31 cellular contexts compared by ENCODE assay signal in the genomic region with DNA sequence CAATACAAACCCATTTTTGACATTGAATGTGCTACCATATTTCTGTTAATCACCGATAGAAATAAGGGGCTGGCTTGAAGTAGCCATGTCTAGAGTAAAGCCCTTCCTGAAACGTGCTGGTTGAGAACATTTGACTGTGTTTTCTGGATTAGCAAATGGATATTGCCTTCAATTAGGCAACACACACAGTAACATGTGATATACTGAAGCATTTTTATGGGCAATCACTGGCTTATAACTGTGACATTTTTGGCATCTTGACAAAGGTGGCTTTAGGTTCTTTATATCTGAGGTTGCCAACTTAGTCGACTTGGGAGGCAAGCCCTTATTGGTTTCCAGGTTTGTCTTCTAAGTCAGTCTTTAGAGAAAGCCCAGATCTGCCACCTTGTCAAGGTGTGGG.
DNase-seq lines count a peak whose midpoint lies in the region; ATAC-seq and TF ChIP-seq lines count a peak whose summit lies in the region.
"Had no signal": no experiment of that assay in that cellular context is flagged by ENCODE, and none has a peak within 500 bp of the region (broad histone marks: within the 10 kb centered on the region; RNA-seq: fewer than 3 reads in every experiment).

No MANE protein-coding gene starts in this region.

- POLR2A ChIA-PET in GM10248 (lab: Yijun Ruan, JAX) = no interaction called here

- intact Hi-C loops in left colon (cut with DNase I, micrococcal nuclease) (no loop called here), mucosa of descending colon (cut with DNase I, micrococcal nuclease) (no loop called here)

- in situ Hi-C loops in GM13976 (cut with MboI; ENCODE audit: low sequenced_read_pairs, unreplicated experiment) = no loop called here

- no peak overlapping the region for H3K4me3 ChIP-seq in Loucy (ENCODE audit: low read length, poor library complexity, severe bottlenecking)
- no peak overlapping the region for H3K4me3 ChIP-seq in mucosa of descending colon
- no peak overlapping the region for H3K4me3 ChIP-seq in retinal pigment epithelial cell (ENCODE audit: low read length)
- no peak overlapping the region for H3K4me3 ChIP-seq in foreskin fibroblast (ENCODE audit: low read depth in 1 of 2, low read length in 2 of 2)
- H3K4me3 ChIP-seq: A549; BLaER1; BLaER1 treated with 17β-estradiol and CSF1 and Interleukin-3, amounts not matched to agents 10 nM and 100 nM had no signal

- TF ChIP-seq CTCF in Loucy (conservative IDR thresholded peaks at IDR 0.05; ENCODE audit: low read length) = no peak
- TF ChIP-seq CTCF in mucosa of descending colon (IDR thresholded peaks at IDR 0.05) = no peak
- no peak for TF ChIP-seq CTCF in retinal pigment epithelial cell (conservative IDR thresholded peaks at IDR 0.05; ENCODE audit: low read depth, low read length)
- no peak for TF ChIP-seq CTCF in GM10248 (IDR thresholded peaks at IDR 0.05; ENCODE audit: control extremely low read depth, extremely low read depth, low read depth, missing control alignments)
- TF ChIP-seq CTCF in GM13976 (IDR thresholded peaks at IDR 0.05; ENCODE audit: borderline replicate concordance, control extremely low read depth, extremely low read depth, insufficient read depth, missing control alignments) = no peak
- TF ChIP-seq CTCF in foreskin fibroblast (IDR thresholded peaks at IDR 0.05; ENCODE audit: low read depth, low read length) = no peak

- H3K4me2 ChIP-seq in Loucy (ENCODE audit: low read depth, low read length, poor library complexity, severe bottlenecking) = no peak overlapping the region
- H3K4me2 ChIP-seq: A549 had no signal

- no peaks in the 10 kb centered on the region for H3K79me2 ChIP-seq in Loucy (ENCODE audit: insufficient read depth, low read length)

- peaks cover 11% of the 10 kb centered on the region for H3K4me1 ChIP-seq in Loucy (ENCODE audit: insufficient read depth, low read length, poor library complexity, severe bottlenecking)
- H3K4me1 ChIP-seq in mucosa of descending colon (ENCODE audit: low read depth) = no peaks in the 10 kb centered on the region
- H3K4me1 ChIP-seq: A549, BE2C, Caco-2 had no signal

- H3K9ac ChIP-seq in Loucy (ENCODE audit: low read depth, low read length, poor library complexity, severe bottlenecking) = no peak overlapping the region
- H3K9ac ChIP-seq: BLaER1; BLaER1 treated with 17β-estradiol and CSF1 and Interleukin-3, amounts not matched to agents 10 nM and 100 nM had no signal

- DNase-seq in left colon (no peak), mucosa of descending colon (peak in 1 of 3 donors; percentile 36), retinal pigment epithelial cell (ENCODE audit: low read depth) (peak; percentile 14), GM10248 (ENCODE audit: extremely low spot score) (no peak), GM13976 (ENCODE audit: low spot score) (no peak), foreskin fibroblast (no peak)
- DNase-seq: 8988T; ACHN; AML-193; BE2C; C1 segment of cervical spinal cord; Caco-2; Calu3; CD4-positive, alpha-beta memory T cell; CD4-positive, alpha-beta T cell; CD4-positive, CD25-positive, alpha-beta regulatory T cell; CD8-positive, alpha-beta memory T cell; CD8-positive, alpha-beta T cell; COR-L47; DMS 273 treated with DMSO at 0.1 percent for 48 hours; DMS153; DMS53; DMS79; DMS79 treated with DMSO at 0.1 percent for 48 hours; DND-41; EL had no signal

- H3K27me3 ChIP-seq in Loucy (ENCODE audit: insufficient read depth, low read length, poor library complexity, severe bottlenecking) = no peaks in the 10 kb centered on the region
- H3K27me3 ChIP-seq: BE2C; BLaER1; BLaER1 treated with 17β-estradiol and CSF1 and Interleukin-3, amounts not matched to agents 10 nM and 100 nM had no signal

- H2AFZ ChIP-seq in Loucy (ENCODE audit: low read length) = peak overlapping the region; percentile 36; the same call in 1 of the 2 replicates

- no peaks in the 10 kb centered on the region for H3F3A ChIP-seq in Loucy (ENCODE audit: low read depth)

- H4K20me1 ChIP-seq in Loucy (ENCODE audit: insufficient read depth, low read length, poor library complexity, severe bottlenecking) = no peaks in the 10 kb centered on the region
- H4K20me1 ChIP-seq: BLaER1; BLaER1 treated with 17β-estradiol and CSF1 and Interleukin-3, amounts not matched to agents 10 nM and 100 nM had no signal

- ATAC-seq in left colon = peak; percentile 94
- ATAC-seq in mucosa of descending colon = peak; percentile 74
- no peak for ATAC-seq in GM18502 (IDR thresholded peaks at IDR 0.05; ENCODE audit: poor library complexity, unreplicated experiment)
- ATAC-seq: A549; CD8-positive, alpha-beta T cell had no signal

- H3K9me3 ChIP-seq in Loucy (ENCODE audit: insufficient read depth, low read depth, low read length) (no peaks in the 10 kb centered on the region), mucosa of descending colon (no peaks in the 10 kb centered on the region)
- H3K9me3 ChIP-seq: BE2C, BLaER1, Caco-2 had no signal

- CTCF ChIA-PET in GM10248 (lab: Yijun Ruan, JAX) = interaction anchor here (0.9 to 1.2 kb wide), 2 partner anchors 15 to 59 kb away, joined by 3 read pairs; no protein-coding TSS in a partner anchor

- no peaks in the 10 kb centered on the region for H3K9me2 ChIP-seq in Loucy (replicated peaks; ENCODE audit: low read depth, low read length)

- no peaks in the 10 kb centered on the region for H3K36me3 ChIP-seq in Loucy (ENCODE audit: insufficient read depth, low read length)
- no peaks in the 10 kb centered on the region for H3K36me3 ChIP-seq in mucosa of descending colon (ENCODE audit: low read depth)
- H3K36me3 ChIP-seq: BE2C; BLaER1; BLaER1 treated with 17β-estradiol and CSF1 and Interleukin-3, amounts not matched to agents 10 nM and 100 nM had no signal
